16 cellular contexts compared by ENCODE assay signal in the genomic region with DNA sequence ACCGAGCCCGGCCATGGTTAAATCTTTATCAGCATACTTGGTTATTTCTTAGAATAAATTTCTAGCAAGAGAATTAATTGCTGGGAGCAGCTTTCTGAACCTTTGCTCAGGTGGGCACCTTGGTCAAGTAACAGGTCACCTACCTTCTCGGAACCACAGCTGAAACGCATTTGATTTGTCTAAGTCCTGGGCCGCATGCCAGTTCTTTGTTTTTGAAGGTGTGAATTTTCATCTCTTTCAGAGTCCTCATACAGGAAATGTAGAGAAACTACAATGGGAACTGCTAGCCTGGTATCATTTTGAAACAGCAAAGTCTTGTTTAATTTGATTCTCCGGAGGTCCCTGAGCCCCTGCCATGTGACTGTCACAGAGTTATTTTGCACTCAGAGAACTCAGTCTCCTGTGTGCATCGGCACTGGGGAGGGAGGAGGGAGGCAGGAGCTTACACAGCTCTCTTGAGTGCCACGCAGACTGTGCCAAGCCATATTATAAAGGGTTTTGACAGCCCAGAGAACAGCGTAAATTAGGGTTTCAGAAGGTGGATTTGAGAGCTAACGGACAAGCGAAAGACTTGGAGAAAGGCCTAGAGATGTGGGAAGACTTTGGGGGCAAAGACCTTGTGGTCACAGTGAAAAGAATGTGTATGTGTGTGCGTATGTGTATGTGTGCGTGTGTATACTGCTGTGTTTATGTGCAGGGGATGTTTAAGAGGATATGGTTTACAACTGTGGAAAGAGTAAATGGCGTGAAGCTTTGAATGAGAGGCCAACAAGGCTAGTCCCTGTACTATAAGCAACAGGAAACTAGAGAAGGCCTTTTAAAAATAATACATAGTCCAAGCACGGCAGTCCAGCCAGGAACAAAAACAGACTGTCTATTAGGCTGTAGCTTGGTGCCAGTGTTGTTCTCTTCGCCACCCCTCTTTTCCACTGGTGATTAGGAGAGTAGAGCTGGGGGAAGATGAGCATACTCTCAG.
DNase-seq lines count a peak whose midpoint lies in the region; ATAC-seq and TF ChIP-seq lines count a peak whose summit lies in the region.
"Had no signal": no experiment of that assay in that cellular context is flagged by ENCODE, and none has a peak within 500 bp of the region (broad histone marks: within the 10 kb centered on the region; RNA-seq: fewer than 3 reads in every experiment).

No MANE protein-coding gene starts in this region.

- H3K36me3 ChIP-seq in smooth muscle cell (ENCODE audit: low read depth) (no peaks in the 10 kb centered on the region), breast epithelium (no peaks in the 10 kb centered on the region)
- H3K36me3 ChIP-seq: spleen had no signal

- H3K79me2 ChIP-seq in smooth muscle cell (ENCODE audit: low read depth), result no peaks in the 10 kb centered on the region

- DNase-seq in NCI-H1105 treated with DMSO at 0.1 percent for 48 hours (lab: John Stamatoyannopoulos, UW), result peak; percentile 6
- DNase-seq in NCI-H1105 (lab: John Stamatoyannopoulos, UW), result no peak
- DNase-seq in right cardiac atrium, result no peak
- DNase-seq in smooth muscle cell (lab: John Stamatoyannopoulos, UW; ENCODE audit: unreplicated experiment), result no peak
- no peak for DNase-seq in pons (ENCODE audit: low spot score)
- DNase-seq in breast epithelium (ENCODE audit: low spot score in 2 of 2), result no peak
- DNase-seq: 8988T; activated effector memory CD4-positive, alpha-beta T cell treated with anti-CD3 and anti-CD28 coated beads, Interleukin-2, amount 50 U/mL, for 16 hours; NCI-H1930; spleen; substantia nigra had no signal

- TF ChIP-seq CTCF in brain (conservative IDR thresholded peaks at IDR 0.05) (no peak), smooth muscle cell (IDR thresholded peaks at IDR 0.05; ENCODE audit: borderline replicate concordance, insufficient read depth, poor library complexity, severe bottlenecking) (no peak), breast epithelium (IDR thresholded peaks at IDR 0.05) (no peak)

- H3K27me3 ChIP-seq in right cardiac atrium (ENCODE audit: control insufficient read depth, insufficient read depth) (no peaks in the 10 kb centered on the region), smooth muscle cell (ENCODE audit: low read depth) (no peaks in the 10 kb centered on the region), breast epithelium (no peaks in the 10 kb centered on the region)
- H3K27me3 ChIP-seq: spleen had no signal

- H3K4me3 ChIP-seq in right cardiac atrium (ENCODE audit: low read length) (no peak overlapping the region), smooth muscle cell (no peak overlapping the region), breast epithelium (no peak overlapping the region)
- H3K4me3 ChIP-seq: SK-N-MC, spleen had no signal

- peak overlapping the region; percentile 22 for H3K4me2 ChIP-seq in smooth muscle cell

- H3K4me1 Mint-ChIP-seq in brain, result peaks cover 24% of the 10 kb centered on the region

- no peaks in the 10 kb centered on the region for H4K20me1 ChIP-seq in smooth muscle cell (ENCODE audit: low read depth)

- ATAC-seq in right cardiac atrium (peak; percentile 66 to 73), GM19035 (IDR thresholded peaks at IDR 0.05; ENCODE audit: unreplicated experiment) (no peak)

- H3K9me3 ChIP-seq in right cardiac atrium (ENCODE audit: control insufficient read depth, low read length) (no peaks in the 10 kb centered on the region), smooth muscle cell (replicated peaks; ENCODE audit: low read depth) (no peaks in the 10 kb centered on the region), breast epithelium (no peaks in the 10 kb centered on the region)

- intact Hi-C loops in right cardiac atrium (cut with DNase I), result loop anchor here in 1 of 4 donors (2.0 kb wide), 1 partner anchor 56 kb away; no protein-coding TSS in a partner anchor
- intact Hi-C loops in breast epithelium (cut with DNase I; ENCODE audit: low total_unique reads), result loop anchor here (10.0 kb wide), 1 partner anchor 874 kb away; no protein-coding TSS in a partner anchor

- H3K27me3 Mint-ChIP-seq in brain, result no peaks in the 10 kb centered on the region

- H3K4me1 ChIP-seq in right cardiac atrium (ENCODE audit: control insufficient read depth, insufficient read depth, low read length), result peaks cover 6% of the 10 kb centered on the region
- H3K4me1 ChIP-seq in smooth muscle cell (ENCODE audit: low read depth), result peaks cover 4% of the 10 kb centered on the region
- no peaks in the 10 kb centered on the region for H3K4me1 ChIP-seq in breast epithelium
- H3K4me1 ChIP-seq: spleen had no signal

- H3K27ac ChIP-seq in right cardiac atrium (ENCODE audit: low read length) (peak overlapping the region; percentile 92), smooth muscle cell (ENCODE audit: low read depth) (peak overlapping the region; percentile 60), breast epithelium (no peak overlapping the region)
- H3K27ac ChIP-seq: SK-N-MC, spleen, VCaP had no signal

- H3K36me3 Mint-ChIP-seq in brain, result peaks cover 5% of the 10 kb centered on the region

- peak overlapping the region; percentile 58 to 85 (median 69) for H3K27ac Mint-ChIP-seq in brain

- 56% methylated on average over 16 of the region's 16 CpGs for WGBS in right cardiac atrium
- WGBS in smooth muscle cell (ENCODE audit: low lambda C conversion rate), result 75% methylated on average over 16 of the region's 16 CpGs

- peaks cover 3% of the 10 kb centered on the region for H3F3A ChIP-seq in smooth muscle cell (ENCODE audit: low read depth)

- H3K9me3 Mint-ChIP-seq in brain, result peaks cover 9 to 14% (median 12%) of the 10 kb centered on the region in 5 experiments

- TF ChIP-seq POLR2A in breast epithelium (IDR thresholded peaks at IDR 0.05), result no peak

- peak overlapping the region; percentile 95 for H2AFZ ChIP-seq in smooth muscle cell (ENCODE audit: low read depth)

- H3K4me3 Mint-ChIP-seq in brain, result peak overlapping the region; percentile 3 to 12 (median 5)
- H3K4me3 Mint-ChIP-seq: neural crest cell had no signal

- no peak overlapping the region for H3K9ac ChIP-seq in smooth muscle cell (ENCODE audit: low read depth)

Comparison
In these comparisons a context has a peak if more than half of its experiments do, and no peak if none do; other contexts are left out.
1. H3K27ac ChIP-seq: peak in right cardiac atrium (single experiment) and smooth muscle cell (single experiment); none in breast epithelium (0 of 2).